In genomic region chr19:35352177-35352447, GRCh38 we compare ENCODE assay signal across 3 cellular contexts.
TF ChIP-seq lines count a peak whose summit lies in the region.

No MANE protein-coding gene starts in this region.

TF ChIP-seq in SK-N-SH, 30 proteins besides CTCF, POLR2A, EP300 and RAD21:
- TF ChIP-seq, protein P1, sequence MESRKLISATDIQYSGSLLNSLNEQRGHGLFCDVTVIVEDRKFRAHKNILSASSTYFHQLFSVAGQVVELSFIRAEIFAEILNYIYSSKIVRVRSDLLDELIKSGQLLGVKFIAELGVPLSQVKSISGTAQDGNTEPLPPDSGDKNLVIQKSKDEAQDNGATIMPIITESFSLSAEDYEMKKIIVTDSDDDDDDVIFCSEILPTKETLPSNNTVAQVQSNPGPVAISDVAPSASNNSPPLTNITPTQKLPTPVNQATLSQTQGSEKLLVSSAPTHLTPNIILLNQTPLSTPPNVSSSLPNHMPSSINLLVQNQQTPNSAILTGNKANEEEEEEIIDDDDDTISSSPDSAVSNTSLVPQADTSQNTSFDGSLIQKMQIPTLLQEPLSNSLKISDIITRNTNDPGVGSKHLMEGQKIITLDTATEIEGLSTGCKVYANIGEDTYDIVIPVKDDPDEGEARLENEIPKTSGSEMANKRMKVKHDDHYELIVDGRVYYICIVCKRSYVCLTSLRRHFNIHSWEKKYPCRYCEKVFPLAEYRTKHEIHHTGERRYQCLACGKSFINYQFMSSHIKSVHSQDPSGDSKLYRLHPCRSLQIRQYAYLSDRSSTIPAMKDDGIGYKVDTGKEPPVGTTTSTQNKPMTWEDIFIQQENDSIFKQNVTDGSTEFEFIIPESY (IDR thresholded peaks at IDR 0.05; ENCODE audit: borderline replicate concordance, low read depth) = no peak
- no peak for TF ChIP-seq NFIC (IDR thresholded peaks at IDR 0.05; ENCODE audit: borderline replicate concordance)
- no peak for TF ChIP-seq TAF1 (IDR thresholded peaks at IDR 0.05; ENCODE audit: borderline replicate concordance, low read depth, low read length)
- TF ChIP-seq TCF12 (IDR thresholded peaks at IDR 0.05) = no peak
- TF ChIP-seq MAX (IDR thresholded peaks at IDR 0.05; ENCODE audit: low read depth) = no peak
- no peak for TF ChIP-seq SMC3 (IDR thresholded peaks at IDR 0.05; ENCODE audit: low read depth, low read length)
- TF ChIP-seq FOXM1 (IDR thresholded peaks at IDR 0.05; ENCODE audit: low read depth) = no peak
- TF ChIP-seq RFX5 (IDR thresholded peaks at IDR 0.05; ENCODE audit: low read length) = no peak
- no peak for TF ChIP-seq ELF1 (IDR thresholded peaks at IDR 0.05)
- TF ChIP-seq NRF1 (IDR thresholded peaks at IDR 0.05; ENCODE audit: low read depth, low read length) = no peak
- no peak for TF ChIP-seq FOXJ3 (CRISPR knock-in tag; IDR thresholded peaks at IDR 0.05)
- TF ChIP-seq MEF2A (IDR thresholded peaks at IDR 0.05; ENCODE audit: borderline replicate concordance, low read depth) = no peak

TF ChIP-seq in SK-N-SH treated with all-trans-retinoic acid at 6 μM for 48 hours, 23 proteins besides CTCF, POLR2A, EP300 and RAD21:
- TF ChIP-seq ZFP3 (CRISPR knock-in tag; IDR thresholded peaks at IDR 0.05) = no peak
- no peak for TF ChIP-seq ZNF8 (CRISPR knock-in tag; IDR thresholded peaks at IDR 0.05)
- TF ChIP-seq ISL1 (CRISPR knock-in tag; IDR thresholded peaks at IDR 0.05) = no peak
- no peak for TF ChIP-seq TOX (CRISPR knock-in tag; IDR thresholded peaks at IDR 0.05; ENCODE audit: borderline replicate concordance)
- TF ChIP-seq ESRRG (CRISPR knock-in tag; IDR thresholded peaks at IDR 0.05) = no peak
- TF ChIP-seq ZFP30 (CRISPR knock-in tag; IDR thresholded peaks at IDR 0.05) = no peak
- no peak for TF ChIP-seq CSDC2 (CRISPR knock-in tag; IDR thresholded peaks at IDR 0.05)
- TF ChIP-seq SNAI2 (CRISPR knock-in tag; IDR thresholded peaks at IDR 0.05) = no peak
- TF ChIP-seq RARB (CRISPR knock-in tag; IDR thresholded peaks at IDR 0.05) = no peak
- TF ChIP-seq OSR1 (CRISPR knock-in tag; IDR thresholded peaks at IDR 0.05) = no peak
- TF ChIP-seq, protein P2, sequence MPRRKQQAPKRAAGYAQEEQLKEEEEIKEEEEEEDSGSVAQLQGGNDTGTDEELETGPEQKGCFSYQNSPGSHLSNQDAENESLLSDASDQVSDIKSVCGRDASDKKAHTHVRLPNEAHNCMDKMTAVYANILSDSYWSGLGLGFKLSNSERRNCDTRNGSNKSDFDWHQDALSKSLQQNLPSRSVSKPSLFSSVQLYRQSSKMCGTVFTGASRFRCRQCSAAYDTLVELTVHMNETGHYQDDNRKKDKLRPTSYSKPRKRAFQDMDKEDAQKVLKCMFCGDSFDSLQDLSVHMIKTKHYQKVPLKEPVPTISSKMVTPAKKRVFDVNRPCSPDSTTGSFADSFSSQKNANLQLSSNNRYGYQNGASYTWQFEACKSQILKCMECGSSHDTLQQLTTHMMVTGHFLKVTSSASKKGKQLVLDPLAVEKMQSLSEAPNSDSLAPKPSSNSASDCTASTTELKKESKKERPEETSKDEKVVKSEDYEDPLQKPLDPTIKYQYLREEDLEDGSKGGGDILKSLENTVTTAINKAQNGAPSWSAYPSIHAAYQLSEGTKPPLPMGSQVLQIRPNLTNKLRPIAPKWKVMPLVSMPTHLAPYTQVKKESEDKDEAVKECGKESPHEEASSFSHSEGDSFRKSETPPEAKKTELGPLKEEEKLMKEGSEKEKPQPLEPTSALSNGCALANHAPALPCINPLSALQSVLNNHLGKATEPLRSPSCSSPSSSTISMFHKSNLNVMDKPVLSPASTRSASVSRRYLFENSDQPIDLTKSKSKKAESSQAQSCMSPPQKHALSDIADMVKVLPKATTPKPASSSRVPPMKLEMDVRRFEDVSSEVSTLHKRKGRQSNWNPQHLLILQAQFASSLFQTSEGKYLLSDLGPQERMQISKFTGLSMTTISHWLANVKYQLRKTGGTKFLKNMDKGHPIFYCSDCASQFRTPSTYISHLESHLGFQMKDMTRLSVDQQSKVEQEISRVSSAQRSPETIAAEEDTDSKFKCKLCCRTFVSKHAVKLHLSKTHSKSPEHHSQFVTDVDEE (CRISPR knock-in tag; IDR thresholded peaks at IDR 0.05) = no peak
- TF ChIP-seq, protein P3, sequence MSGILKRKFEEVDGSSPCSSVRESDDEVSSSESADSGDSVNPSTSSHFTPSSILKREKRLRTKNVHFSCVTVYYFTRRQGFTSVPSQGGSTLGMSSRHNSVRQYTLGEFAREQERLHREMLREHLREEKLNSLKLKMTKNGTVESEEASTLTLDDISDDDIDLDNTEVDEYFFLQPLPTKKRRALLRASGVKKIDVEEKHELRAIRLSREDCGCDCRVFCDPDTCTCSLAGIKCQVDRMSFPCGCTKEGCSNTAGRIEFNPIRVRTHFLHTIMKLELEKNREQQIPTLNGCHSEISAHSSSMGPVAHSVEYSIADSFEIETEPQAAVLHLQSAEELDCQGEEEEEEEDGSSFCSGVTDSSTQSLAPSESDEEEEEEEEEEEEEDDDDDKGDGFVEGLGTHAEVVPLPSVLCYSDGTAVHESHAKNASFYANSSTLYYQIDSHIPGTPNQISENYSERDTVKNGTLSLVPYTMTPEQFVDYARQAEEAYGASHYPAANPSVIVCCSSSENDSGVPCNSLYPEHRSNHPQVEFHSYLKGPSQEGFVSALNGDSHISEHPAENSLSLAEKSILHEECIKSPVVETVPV (CRISPR knock-in tag; IDR thresholded peaks at IDR 0.05) = no peak
- TF ChIP-seq PPARA (CRISPR knock-in tag; IDR thresholded peaks at IDR 0.05; ENCODE audit: borderline replicate concordance) = no peak
- TF ChIP-seq GLIS3 (CRISPR knock-in tag; IDR thresholded peaks at IDR 0.05) = no peak
- TF ChIP-seq ZNF70 (CRISPR knock-in tag; IDR thresholded peaks at IDR 0.05) = no peak
- TF ChIP-seq ZC3H10 (CRISPR knock-in tag; IDR thresholded peaks at IDR 0.05) = no peak

TF ChIP-seq in GM12878, 131 proteins besides CTCF, POLR2A, EP300 and RAD21:
- no peak for TF ChIP-seq HDAC6 (IDR thresholded peaks at IDR 0.05; ENCODE audit: unreplicated experiment)
- no peak for TF ChIP-seq USF2 (IDR thresholded peaks at IDR 0.05; ENCODE audit: borderline replicate concordance, low read depth, low read length)
- no peak for TF ChIP-seq BCL11A (IDR thresholded peaks at IDR 0.05; ENCODE audit: low read depth, low read length)
- no peak for TF ChIP-seq KLF5 (IDR thresholded peaks at IDR 0.05; ENCODE audit: partially characterized antibody)
- TF ChIP-seq NKRF (conservative IDR thresholded peaks at IDR 0.05) = no peak
- no peak for TF ChIP-seq PAX5 (IDR thresholded peaks at IDR 0.05; ENCODE audit: borderline replicate concordance, low read depth, low read length)
- TF ChIP-seq, protein P4, sequence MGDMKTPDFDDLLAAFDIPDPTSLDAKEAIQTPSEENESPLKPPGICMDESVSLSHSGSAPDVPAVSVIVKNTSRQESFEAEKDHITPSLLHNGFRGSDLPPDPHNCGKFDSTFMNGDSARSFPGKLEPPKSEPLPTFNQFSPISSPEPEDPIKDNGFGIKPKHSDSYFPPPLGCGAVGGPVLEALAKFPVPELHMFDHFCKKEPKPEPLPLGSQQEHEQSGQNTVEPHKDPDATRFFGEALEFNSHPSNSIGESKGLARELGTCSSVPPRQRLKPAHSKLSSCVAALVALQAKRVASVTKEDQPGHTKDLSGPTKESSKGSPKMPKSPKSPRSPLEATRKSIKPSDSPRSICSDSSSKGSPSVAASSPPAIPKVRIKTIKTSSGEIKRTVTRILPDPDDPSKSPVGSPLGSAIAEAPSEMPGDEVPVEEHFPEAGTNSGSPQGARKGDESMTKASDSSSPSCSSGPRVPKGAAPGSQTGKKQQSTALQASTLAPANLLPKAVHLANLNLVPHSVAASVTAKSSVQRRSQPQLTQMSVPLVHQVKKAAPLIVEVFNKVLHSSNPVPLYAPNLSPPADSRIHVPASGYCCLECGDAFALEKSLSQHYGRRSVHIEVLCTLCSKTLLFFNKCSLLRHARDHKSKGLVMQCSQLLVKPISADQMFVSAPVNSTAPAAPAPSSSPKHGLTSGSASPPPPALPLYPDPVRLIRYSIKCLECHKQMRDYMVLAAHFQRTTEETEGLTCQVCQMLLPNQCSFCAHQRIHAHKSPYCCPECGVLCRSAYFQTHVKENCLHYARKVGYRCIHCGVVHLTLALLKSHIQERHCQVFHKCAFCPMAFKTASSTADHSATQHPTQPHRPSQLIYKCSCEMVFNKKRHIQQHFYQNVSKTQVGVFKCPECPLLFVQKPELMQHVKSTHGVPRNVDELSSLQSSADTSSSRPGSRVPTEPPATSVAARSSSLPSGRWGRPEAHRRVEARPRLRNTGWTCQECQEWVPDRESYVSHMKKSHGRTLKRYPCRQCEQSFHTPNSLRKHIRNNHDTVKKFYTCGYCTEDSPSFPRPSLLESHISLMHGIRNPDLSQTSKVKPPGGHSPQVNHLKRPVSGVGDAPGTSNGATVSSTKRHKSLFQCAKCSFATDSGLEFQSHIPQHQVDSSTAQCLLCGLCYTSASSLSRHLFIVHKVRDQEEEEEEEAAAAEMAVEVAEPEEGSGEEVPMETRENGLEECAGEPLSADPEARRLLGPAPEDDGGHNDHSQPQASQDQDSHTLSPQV (IDR thresholded peaks at IDR 0.05) = no peak
- TF ChIP-seq CREM (IDR thresholded peaks at IDR 0.05; ENCODE audit: low read depth) = no peak
- TF ChIP-seq DPF2 (IDR thresholded peaks at IDR 0.05) = no peak
- TF ChIP-seq, protein P5, sequence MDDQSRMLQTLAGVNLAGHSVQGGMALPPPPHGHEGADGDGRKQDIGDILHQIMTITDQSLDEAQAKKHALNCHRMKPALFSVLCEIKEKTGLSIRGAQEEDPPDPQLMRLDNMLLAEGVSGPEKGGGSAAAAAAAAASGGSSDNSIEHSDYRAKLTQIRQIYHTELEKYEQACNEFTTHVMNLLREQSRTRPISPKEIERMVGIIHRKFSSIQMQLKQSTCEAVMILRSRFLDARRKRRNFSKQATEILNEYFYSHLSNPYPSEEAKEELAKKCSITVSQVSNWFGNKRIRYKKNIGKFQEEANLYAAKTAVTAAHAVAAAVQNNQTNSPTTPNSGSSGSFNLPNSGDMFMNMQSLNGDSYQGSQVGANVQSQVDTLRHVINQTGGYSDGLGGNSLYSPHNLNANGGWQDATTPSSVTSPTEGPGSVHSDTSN (IDR thresholded peaks at IDR 0.05; ENCODE audit: insufficient replicate concordance, low read depth, low read length) = no peak
- TF ChIP-seq CBX3 (IDR thresholded peaks at IDR 0.05; ENCODE audit: borderline replicate concordance, low read depth) = no peak
- no peak for TF ChIP-seq EZH2 (IDR thresholded peaks at IDR 0.05; ENCODE audit: borderline replicate concordance, control insufficient read depth, low read depth, low read length)
- TF ChIP-seq CUX1 (IDR thresholded peaks at IDR 0.05; ENCODE audit: insufficient replicate concordance, low read depth, low read length) = no peak
- no peak for TF ChIP-seq CEBPB (IDR thresholded peaks at IDR 0.05; ENCODE audit: borderline replicate concordance in 1 of 2, low read depth in 2 of 2, low read length in 2 of 2)
- no peak for TF ChIP-seq BRCA1 (IDR thresholded peaks at IDR 0.05; ENCODE audit: low read depth, low read length)
- no peak for TF ChIP-seq ESRRA (IDR thresholded peaks at IDR 0.05; ENCODE audit: low read length)
TF ChIP-seq in GM12878: peak in this region for 0.
